In the genomic region with DNA sequence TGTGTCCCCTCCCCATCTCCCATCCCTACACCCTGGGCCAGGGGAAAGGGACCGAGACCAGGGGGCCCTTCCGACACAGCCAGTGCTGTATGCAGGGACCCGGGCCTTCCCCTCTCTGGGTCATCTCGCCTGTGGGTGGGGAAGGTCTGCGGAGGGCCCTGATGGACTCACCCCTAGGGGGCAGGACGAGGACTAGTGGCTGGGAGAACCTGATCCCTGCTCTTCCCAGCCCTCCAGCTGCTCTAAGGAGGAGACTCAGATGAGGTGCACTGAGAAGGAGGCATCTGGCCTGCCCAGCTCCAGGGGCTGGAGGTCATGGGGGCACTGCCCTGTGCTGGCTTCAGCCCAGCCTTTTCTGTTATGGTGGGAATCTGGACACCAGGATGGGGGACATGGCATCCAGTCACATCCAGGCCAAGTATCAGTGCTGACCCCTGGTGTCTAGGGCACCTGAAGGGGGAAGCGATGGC, we compare ENCODE assay signal across 1 cellular context.
TF ChIP-seq lines count a peak whose summit lies in the region.

No MANE protein-coding gene starts in this region.

TF ChIP-seq in HepG2, 621 proteins besides CTCF, POLR2A, EP300 and RAD21 (continued from another document):
- TF ChIP-seq CCDC6 (CRISPR knock-in tag; IDR thresholded peaks at IDR 0.05) = no peak
- TF ChIP-seq HNF4A (CRISPR knock-in tag; IDR thresholded peaks at IDR 0.05) = peak; percentile 33; the same call in 1 of the 2 replicates
- TF ChIP-seq PTBP1 (IDR thresholded peaks at IDR 0.05; ENCODE audit: low read depth, low read length, poor library complexity, severe bottlenecking) = no peak
- no peak for TF ChIP-seq ZBTB42 (CRISPR knock-in tag; IDR thresholded peaks at IDR 0.05)
- no peak for TF ChIP-seq CBX5 (CRISPR knock-in tag; IDR thresholded peaks at IDR 0.05; ENCODE audit: borderline replicate concordance)
- TF ChIP-seq ZNF503 (CRISPR knock-in tag; IDR thresholded peaks at IDR 0.05) = no peak
- TF ChIP-seq, protein P1, sequence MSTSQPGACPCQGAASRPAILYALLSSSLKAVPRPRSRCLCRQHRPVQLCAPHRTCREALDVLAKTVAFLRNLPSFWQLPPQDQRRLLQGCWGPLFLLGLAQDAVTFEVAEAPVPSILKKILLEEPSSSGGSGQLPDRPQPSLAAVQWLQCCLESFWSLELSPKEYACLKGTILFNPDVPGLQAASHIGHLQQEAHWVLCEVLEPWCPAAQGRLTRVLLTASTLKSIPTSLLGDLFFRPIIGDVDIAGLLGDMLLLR (CRISPR knock-in tag; IDR thresholded peaks at IDR 0.05) = no peak
- TF ChIP-seq KDM2A (CRISPR knock-in tag; IDR thresholded peaks at IDR 0.05; ENCODE audit: borderline replicate concordance, low read depth) = peak; percentile 47; the same call in 1 of the 2 replicates
- no peak for TF ChIP-seq JUND (CRISPR knock-in tag; IDR thresholded peaks at IDR 0.05)
- TF ChIP-seq ELF4 (CRISPR knock-in tag; IDR thresholded peaks at IDR 0.05; ENCODE audit: borderline replicate concordance) = no peak
- no peak for TF ChIP-seq ZNF549 (CRISPR knock-in tag; IDR thresholded peaks at IDR 0.05)
- no peak for TF ChIP-seq ZNF24 (IDR thresholded peaks at IDR 0.05)
- TF ChIP-seq RELA (CRISPR knock-in tag; IDR thresholded peaks at IDR 0.05) = no peak
- TF ChIP-seq HHEX (CRISPR knock-in tag; IDR thresholded peaks at IDR 0.05) = no peak
- TF ChIP-seq ZNF766 (CRISPR knock-in tag; IDR thresholded peaks at IDR 0.05; ENCODE audit: borderline replicate concordance) = 0 out of 2 replicates have a peak, but pooled peaks have one; percentile 44
- TF ChIP-seq ZNF263 (CRISPR knock-in tag; IDR thresholded peaks at IDR 0.05) = peak; percentile 31; the same call in 1 of the 2 replicates
- no peak for TF ChIP-seq FOXA3 (CRISPR knock-in tag; IDR thresholded peaks at IDR 0.05)
- 0 out of 2 replicates have a peak, but pooled peaks have one; percentile 23 for TF ChIP-seq YEATS4 (CRISPR knock-in tag; IDR thresholded peaks at IDR 0.05; ENCODE audit: borderline replicate concordance)
- no peak for TF ChIP-seq NCOA5 (CRISPR knock-in tag; IDR thresholded peaks at IDR 0.05)
- peak; percentile 36; the same call in 1 of the 2 replicates for TF ChIP-seq TFAP4 (IDR thresholded peaks at IDR 0.05; ENCODE audit: borderline replicate concordance, low read depth)
- TF ChIP-seq MAFF (IDR thresholded peaks at IDR 0.05; ENCODE audit: low read depth, low read length) = no peak
- TF ChIP-seq PHB2 (IDR thresholded peaks at IDR 0.05; ENCODE audit: partially characterized antibody) = no peak
- no peak for TF ChIP-seq ZNF180 (CRISPR knock-in tag; IDR thresholded peaks at IDR 0.05; ENCODE audit: borderline replicate concordance, low read depth)
- TF ChIP-seq CREB1 (IDR thresholded peaks at IDR 0.05) = no peak
- no peak for TF ChIP-seq CREB1 (CRISPR knock-in tag; IDR thresholded peaks at IDR 0.05)
- TF ChIP-seq, protein P2, sequence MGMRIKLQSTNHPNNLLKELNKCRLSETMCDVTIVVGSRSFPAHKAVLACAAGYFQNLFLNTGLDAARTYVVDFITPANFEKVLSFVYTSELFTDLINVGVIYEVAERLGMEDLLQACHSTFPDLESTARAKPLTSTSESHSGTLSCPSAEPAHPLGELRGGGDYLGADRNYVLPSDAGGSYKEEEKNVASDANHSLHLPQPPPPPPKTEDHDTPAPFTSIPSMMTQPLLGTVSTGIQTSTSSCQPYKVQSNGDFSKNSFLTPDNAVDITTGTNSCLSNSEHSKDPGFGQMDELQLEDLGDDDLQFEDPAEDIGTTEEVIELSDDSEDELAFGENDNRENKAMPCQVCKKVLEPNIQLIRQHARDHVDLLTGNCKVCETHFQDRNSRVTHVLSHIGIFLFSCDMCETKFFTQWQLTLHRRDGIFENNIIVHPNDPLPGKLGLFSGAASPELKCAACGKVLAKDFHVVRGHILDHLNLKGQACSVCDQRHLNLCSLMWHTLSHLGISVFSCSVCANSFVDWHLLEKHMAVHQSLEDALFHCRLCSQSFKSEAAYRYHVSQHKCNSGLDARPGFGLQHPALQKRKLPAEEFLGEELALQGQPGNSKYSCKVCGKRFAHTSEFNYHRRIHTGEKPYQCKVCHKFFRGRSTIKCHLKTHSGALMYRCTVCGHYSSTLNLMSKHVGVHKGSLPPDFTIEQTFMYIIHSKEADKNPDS (CRISPR knock-in tag; IDR thresholded peaks at IDR 0.05) = no peak
- TF ChIP-seq ZNF552 (CRISPR knock-in tag; IDR thresholded peaks at IDR 0.05; ENCODE audit: borderline replicate concordance) = no peak
- TF ChIP-seq SMAD3 (CRISPR knock-in tag; IDR thresholded peaks at IDR 0.05) = no peak
- TF ChIP-seq TRIM22 (IDR thresholded peaks at IDR 0.05) = no peak
- no peak for TF ChIP-seq HNRNPUL1 (IDR thresholded peaks at IDR 0.05; ENCODE audit: low read depth, low read length)
- TF ChIP-seq RBM39 (IDR thresholded peaks at IDR 0.05; ENCODE audit: low read depth, low read length, poor library complexity, severe bottlenecking) = peak; percentile 76
